ENCODE assay signal across 27 cellular contexts in genomic region chr11:37699644-37700043, GRCh38.
"Had no signal": no experiment of that assay in that cellular context is flagged by ENCODE, and none has a peak within 500 bp of the region (broad histone marks: within the 10 kb centered on the region; RNA-seq: fewer than 3 reads in every experiment).

No MANE protein-coding gene starts in this region.

- H3K27ac ChIP-seq: neural progenitor cell, ovary, parathyroid adenoma, psoas muscle, right lobe of liver, sigmoid colon, stomach, thoracic aorta, thyroid gland, tibial nerve, upper lobe of left lung, vagina had no signal

- H3K27ac Mint-ChIP-seq: nephron; neural progenitor cell; progenitor cell of endocrine pancreas; stimulated activated effector memory CD8-positive, alpha-beta T cell treated with anti-CD3 and anti-CD28 coated beads, Interleukin-12 subunit alpha, Interleukin-12 subunit beta, amount 100 ng/mL, for 72 hours; stimulated activated naive B cell treated with anti-CD40 and anti-IgM and Interleukin-4, amounts not matched to agents 10 μg/mL and 1 μg/mL and 100 μg/mL, for 72 hours; stimulated activated naive CD8-positive, alpha-beta T cell treated with anti-CD3 and anti-CD28 coated beads, Interleukin-15, Interleukin-2, amounts not matched to agents 100 ng/mL and 50 ng/mL, for 24 hours had no signal

- H3K27me3 ChIP-seq: neural progenitor cell, ovary, right lobe of liver, sigmoid colon, stomach, thyroid gland, tibial nerve, upper lobe of left lung, vagina had no signal

- H3K4me3 ChIP-seq: neural progenitor cell, ovary, psoas muscle, right lobe of liver, sigmoid colon, stomach, thoracic aorta, thyroid gland, tibial nerve, upper lobe of left lung, vagina had no signal

- H3K36me3 ChIP-seq: neural progenitor cell, ovary, right lobe of liver, sigmoid colon, stomach, thoracic aorta, thyroid gland, tibial nerve, upper lobe of left lung, vagina had no signal

- H3K9ac ChIP-seq: neural progenitor cell, parathyroid adenoma had no signal

- DNase-seq: occipital lobe; ovary; posterior cingulate gyrus; psoas muscle; right cardiac atrium; right lobe of liver; sigmoid colon; small intestine; stimulated activated CD4-positive, alpha-beta T cell treated with anti-CD3 and anti-CD28 coated beads, Interleukin-15, amount 100 ng/mL, for 24 hours; stimulated activated CD4-positive, alpha-beta T cell treated with anti-CD3 and anti-CD28 coated beads, Interleukin-2, amount 100 ng/mL, for 24 hours; stimulated activated CD4-positive, alpha-beta T cell treated with anti-CD3 and anti-CD28 coated beads, Interleukin-2, amount 100 ng/mL, for 48 hours; stimulated activated CD4-positive, alpha-beta T cell treated with anti-CD3 and anti-CD28 coated beads, Interleukin-4, amount 100 ng/mL, for 24 hours; stimulated activated naive B cell treated with anti-CD40 and anti-IgM and Interleukin-4, amounts not matched to agents 10 μg/mL and 1 μg/mL and 100 μg/mL, for 72 hours; stimulated activated naive CD4-positive, alpha-beta T cell treated with Interleukin-2 at 50 U/mL for 16 hours; stomach; thyroid gland; trophoblast cell; upper lobe of left lung had no signal

- H3K27me3 Mint-ChIP-seq: progenitor cell of endocrine pancreas; stimulated activated naive B cell treated with anti-CD40 and anti-IgM and Interleukin-4, amounts not matched to agents 10 μg/mL and 1 μg/mL and 100 μg/mL, for 72 hours; stimulated activated naive CD8-positive, alpha-beta T cell treated with anti-CD3 and anti-CD28 coated beads, Interleukin-15, Interleukin-2, amounts not matched to agents 100 ng/mL and 50 ng/mL, for 24 hours had no signal

- H3K36me3 Mint-ChIP-seq: stimulated activated effector memory CD8-positive, alpha-beta T cell treated with anti-CD3 and anti-CD28 coated beads, Interleukin-12 subunit alpha, Interleukin-12 subunit beta, amount 100 ng/mL, for 72 hours; stimulated activated naive B cell treated with anti-CD40 and anti-IgM and Interleukin-4, amounts not matched to agents 10 μg/mL and 1 μg/mL and 100 μg/mL, for 72 hours had no signal

- H3K4me2 ChIP-seq: neural progenitor cell had no signal

- H3K4me1 ChIP-seq: neural progenitor cell, parathyroid adenoma, psoas muscle, right lobe of liver, sigmoid colon, stomach, thyroid gland, tibial nerve, upper lobe of left lung, vagina had no signal

- H3K4me3 Mint-ChIP-seq: nephron; neural progenitor cell; stimulated activated effector memory CD8-positive, alpha-beta T cell treated with anti-CD3 and anti-CD28 coated beads, Interleukin-12 subunit alpha, Interleukin-12 subunit beta, amount 100 ng/mL, for 72 hours; stimulated activated naive B cell treated with anti-CD40 and anti-IgM and Interleukin-4, amounts not matched to agents 10 μg/mL and 1 μg/mL and 100 μg/mL, for 72 hours; stimulated activated naive CD8-positive, alpha-beta T cell treated with anti-CD3 and anti-CD28 coated beads, Interleukin-15, Interleukin-2, amounts not matched to agents 100 ng/mL and 50 ng/mL, for 24 hours had no signal

- H3K4me1 Mint-ChIP-seq: nephron; neural progenitor cell; stimulated activated effector memory CD8-positive, alpha-beta T cell treated with anti-CD3 and anti-CD28 coated beads, Interleukin-12 subunit alpha, Interleukin-12 subunit beta, amount 100 ng/mL, for 72 hours; stimulated activated naive B cell treated with anti-CD40 and anti-IgM and Interleukin-4, amounts not matched to agents 10 μg/mL and 1 μg/mL and 100 μg/mL, for 72 hours had no signal

- ATAC-seq: psoas muscle; right cardiac atrium; right lobe of liver; stimulated activated effector memory CD8-positive, alpha-beta T cell treated with anti-CD3 and anti-CD28 coated beads, Interleukin-12 subunit alpha, Interleukin-12 subunit beta, amount 100 ng/mL, for 72 hours; stimulated activated naive B cell treated with anti-CD40 and anti-IgM and Interleukin-4, amounts not matched to agents 10 μg/mL and 1 μg/mL and 100 μg/mL, for 72 hours had no signal

- H3K79me2 ChIP-seq: parathyroid adenoma had no signal
